ENCODE assay signal across 18 cellular contexts in genomic region chr7:44762726-44763522, GRCh38. TPM values are rescaled to one million over a fixed set of nuclear protein-coding genes. Genes with fewer than 3 reads are reported as not detected.
A peak's percentile ranks its signal among the peaks of the same experiment; 100 is the strongest.
DNase-seq lines count a peak whose midpoint lies in the region; ATAC-seq and TF ChIP-seq lines count a peak whose summit lies in the region.
"Had no signal": no experiment of that assay in that cellular context is flagged by ENCODE, and none has a peak within 500 bp of the region (broad histone marks: within the 10 kb centered on the region; RNA-seq: fewer than 3 reads in every experiment).

No MANE protein-coding gene starts in this region.

- H3K9me2 ChIP-seq in SK-N-SH, result no peaks in the 10 kb centered on the region

- WGBS in SK-N-SH (ENCODE audit: low lambda C conversion rate), result 87% methylated on average over 18 of the region's 20 CpGs

- no peak overlapping the region for H3K4me2 ChIP-seq in SK-N-SH

- no peak overlapping the region for H3K27ac ChIP-seq in SK-N-SH (ENCODE audit: low read depth in 2 of 2, low read length in 1 of 2)
- H3K27ac ChIP-seq in dorsolateral prefrontal cortex, result peak overlapping the region in 37 of 59 donors; percentile 20 to 84 (median 57)

- H3K4me3 ChIP-seq in SK-N-SH (ENCODE audit: low read depth in 2 of 2, low read length in 1 of 2), result no peak overlapping the region
- H3K4me3 ChIP-seq in dorsolateral prefrontal cortex, result no peak overlapping the region

- ATAC-seq in SK-N-SH treated with all-trans-retinoic acid at 6 μM for 48 hours, result no peak
- no peak for ATAC-seq in stimulated activated effector memory CD8-positive, alpha-beta T cell treated with anti-CD3 and anti-CD28 coated beads, Interleukin-12 subunit alpha, Interleukin-12 subunit beta, amount 100 ng/mL, for 72 hours

- no peaks in the 10 kb centered on the region for H3K79me2 ChIP-seq in SK-N-SH (ENCODE audit: insufficient read depth)

- no peaks in the 10 kb centered on the region for H4K20me1 ChIP-seq in SK-N-SH (ENCODE audit: insufficient read depth)

- no peak overlapping the region for H3K9ac ChIP-seq in SK-N-SH

- no peak for TF ChIP-seq EP300 in SK-N-SH (IDR thresholded peaks at IDR 0.05; ENCODE audit: borderline replicate concordance in 1 of 2, low read depth in 1 of 2, low read length in 1 of 2)

- peak overlapping the region; percentile 40 for H3K27ac Mint-ChIP-seq in stimulated activated effector memory CD8-positive, alpha-beta T cell treated with anti-CD3 and anti-CD28 coated beads, Interleukin-12 subunit alpha, Interleukin-12 subunit beta, amount 100 ng/mL, for 72 hours
- H3K27ac Mint-ChIP-seq: B cell had no signal

- no peaks in the 10 kb centered on the region for H3F3A ChIP-seq in SK-N-SH (replicated peaks; ENCODE audit: insufficient read depth)

- no peak overlapping the region for H3K4me3 Mint-ChIP-seq in stimulated activated effector memory CD8-positive, alpha-beta T cell treated with anti-CD3 and anti-CD28 coated beads, Interleukin-12 subunit alpha, Interleukin-12 subunit beta, amount 100 ng/mL, for 72 hours
- H3K4me3 Mint-ChIP-seq: B cell; CD4-positive, CD25-positive, alpha-beta regulatory T cell had no signal

- intact Hi-C loops in dorsolateral prefrontal cortex (cut with DNase I), result loop anchor here in 1 of 2 donors (10.0 kb wide), 1 partner anchor 162 kb away; no protein-coding TSS in a partner anchor

- peaks cover 91% of the 10 kb centered on the region for H3K36me3 Mint-ChIP-seq in stimulated activated effector memory CD8-positive, alpha-beta T cell treated with anti-CD3 and anti-CD28 coated beads, Interleukin-12 subunit alpha, Interleukin-12 subunit beta, amount 100 ng/mL, for 72 hours

- DNase-seq in SK-N-SH (peak; percentile 39), GM20000 (ENCODE audit: low spot score) (peak; percentile 28), dorsolateral prefrontal cortex (peak in 1 of 10 donors; percentile 35), Ammon's horn (ENCODE audit: low spot score) (no peak), ecto neural progenitor cell (ENCODE audit: low spot score) (no peak)
- no peak for DNase-seq in stimulated activated effector memory CD8-positive, alpha-beta T cell treated with anti-CD3 and anti-CD28 coated beads, Interleukin-12 subunit alpha, Interleukin-12 subunit beta, amount 100 ng/mL, for 72 hours (ENCODE audit: low spot score in 2 of 2)
- DNase-seq in effector CD4-positive, alpha-beta T cell, result no peak
- DNase-seq: CD4-positive, CD25-positive, alpha-beta regulatory T cell; COR-L47; GOT3; KBM-7; NCI-H2107; NCI-H510A; NCI-H774; OCI-M1; SIG-M5 had no signal

- POLR2A ChIA-PET in SK-N-SH (lab: Yijun Ruan, JAX), result no interaction called here

- H3K4me1 Mint-ChIP-seq in stimulated activated effector memory CD8-positive, alpha-beta T cell treated with anti-CD3 and anti-CD28 coated beads, Interleukin-12 subunit alpha, Interleukin-12 subunit beta, amount 100 ng/mL, for 72 hours, result peaks cover 5% of the 10 kb centered on the region

- no peak for TF ChIP-seq CTCF in SK-N-SH (IDR thresholded peaks at IDR 0.05)
- TF ChIP-seq CTCF in GM20000 (IDR thresholded peaks at IDR 0.05; ENCODE audit: extremely low read depth, missing control alignments), result no peak
- TF ChIP-seq CTCF in dorsolateral prefrontal cortex (IDR thresholded peaks at IDR 0.05 in 54 of 56, conservative IDR thresholded peaks at IDR 0.05 in 2 of 56; ENCODE audit: low read depth in 1 of 56, partially characterized antibody in 56 of 56), result no peak

- H3K9me3 Mint-ChIP-seq in stimulated activated effector memory CD8-positive, alpha-beta T cell treated with anti-CD3 and anti-CD28 coated beads, Interleukin-12 subunit alpha, Interleukin-12 subunit beta, amount 100 ng/mL, for 72 hours, result no peaks in the 10 kb centered on the region
- H3K9me3 Mint-ChIP-seq: CD4-positive, CD25-positive, alpha-beta regulatory T cell had no signal

- peaks cover 0 to 17% of the 10 kb centered on the region in 2 experiments; a peak in 1 of 4 replicates for H3K4me1 ChIP-seq in SK-N-SH (ENCODE audit: control insufficient read depth in 1 of 2, insufficient read depth in 2 of 2, low read depth in 1 of 2, low read length in 1 of 2)

- H3K36me3 ChIP-seq in SK-N-SH (replicated peaks in 1 of 2; ENCODE audit: control insufficient read depth in 1 of 2, insufficient read depth in 2 of 2, low read length in 1 of 2), result peaks cover 52 to 85% of the 10 kb centered on the region in 2 experiments

- no peak overlapping the region for H2AFZ ChIP-seq in SK-N-SH (ENCODE audit: low read depth)

- CTCF ChIA-PET in SK-N-SH (lab: Yijun Ruan, JAX), result interaction anchor here (1.1 to 1.2 kb wide), 2 partner anchors 34 to 85 kb away, joined by 3 to 4 read pairs; partner anchors contain the start of gene PPIA

- H3K27me3 ChIP-seq in SK-N-SH (ENCODE audit: insufficient read depth) (no peaks in the 10 kb centered on the region), dorsolateral prefrontal cortex (no peaks in the 10 kb centered on the region)

- no peaks in the 10 kb centered on the region for H3K9me3 ChIP-seq in SK-N-SH

- TF ChIP-seq RAD21 in SK-N-SH (IDR thresholded peaks at IDR 0.05; ENCODE audit: low read length), result no peak

TF ChIP-seq in SK-N-SH, 30 proteins besides CTCF, POLR2A, EP300 and RAD21 (continues in another document):
- TF ChIP-seq MEF2A (IDR thresholded peaks at IDR 0.05; ENCODE audit: borderline replicate concordance, low read depth) (no peak), MXI1 (IDR thresholded peaks at IDR 0.05; ENCODE audit: low read depth, low read length) (no peak), SMC3 (IDR thresholded peaks at IDR 0.05; ENCODE audit: low read depth, low read length) (no peak), MAX (IDR thresholded peaks at IDR 0.05; ENCODE audit: low read depth) (no peak), SIN3A (IDR thresholded peaks at IDR 0.05; ENCODE audit: borderline replicate concordance, low read depth, low read length) (no peak), TAF1 (IDR thresholded peaks at IDR 0.05; ENCODE audit: borderline replicate concordance, low read depth, low read length) (no peak), RFX5 (IDR thresholded peaks at IDR 0.05; ENCODE audit: low read length) (no peak), TEAD4 (IDR thresholded peaks at IDR 0.05; ENCODE audit: borderline replicate concordance, insufficient read depth) (no peak)
- TF ChIP-seq, protein P1, sequence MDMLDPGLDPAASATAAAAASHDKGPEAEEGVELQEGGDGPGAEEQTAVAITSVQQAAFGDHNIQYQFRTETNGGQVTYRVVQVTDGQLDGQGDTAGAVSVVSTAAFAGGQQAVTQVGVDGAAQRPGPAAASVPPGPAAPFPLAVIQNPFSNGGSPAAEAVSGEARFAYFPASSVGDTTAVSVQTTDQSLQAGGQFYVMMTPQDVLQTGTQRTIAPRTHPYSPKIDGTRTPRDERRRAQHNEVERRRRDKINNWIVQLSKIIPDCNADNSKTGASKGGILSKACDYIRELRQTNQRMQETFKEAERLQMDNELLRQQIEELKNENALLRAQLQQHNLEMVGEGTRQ (IDR thresholded peaks at IDR 0.05; ENCODE audit: borderline replicate concordance, low read depth, low read length), result no peak

TF ChIP-seq in SK-N-SH treated with all-trans-retinoic acid at 6 μM for 48 hours, 23 proteins besides CTCF, POLR2A, EP300 and RAD21:
- TF ChIP-seq, protein P2, sequence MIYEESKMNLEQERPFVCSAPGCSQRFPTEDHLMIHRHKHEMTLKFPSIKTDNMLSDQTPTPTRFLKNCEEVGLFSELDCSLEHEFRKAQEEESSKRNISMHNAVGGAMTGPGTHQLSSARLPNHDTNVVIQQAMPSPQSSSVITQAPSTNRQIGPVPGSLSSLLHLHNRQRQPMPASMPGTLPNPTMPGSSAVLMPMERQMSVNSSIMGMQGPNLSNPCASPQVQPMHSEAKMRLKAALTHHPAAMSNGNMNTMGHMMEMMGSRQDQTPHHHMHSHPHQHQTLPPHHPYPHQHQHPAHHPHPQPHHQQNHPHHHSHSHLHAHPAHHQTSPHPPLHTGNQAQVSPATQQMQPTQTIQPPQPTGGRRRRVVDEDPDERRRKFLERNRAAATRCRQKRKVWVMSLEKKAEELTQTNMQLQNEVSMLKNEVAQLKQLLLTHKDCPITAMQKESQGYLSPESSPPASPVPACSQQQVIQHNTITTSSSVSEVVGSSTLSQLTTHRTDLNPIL (CRISPR knock-in tag; IDR thresholded peaks at IDR 0.05; ENCODE audit: low read depth), result no peak
- TF ChIP-seq BACH2 (CRISPR knock-in tag; IDR thresholded peaks at IDR 0.05; ENCODE audit: borderline replicate concordance), result no peak
- no peak for TF ChIP-seq ZNF70 (CRISPR knock-in tag; IDR thresholded peaks at IDR 0.05)
- no peak for TF ChIP-seq ISL1 (CRISPR knock-in tag; IDR thresholded peaks at IDR 0.05)
- no peak for TF ChIP-seq CSDC2 (CRISPR knock-in tag; IDR thresholded peaks at IDR 0.05)
- TF ChIP-seq ZNF8 (CRISPR knock-in tag; IDR thresholded peaks at IDR 0.05), result no peak

RNA-seq across cellular contexts. Expression of gene ZMIZ2, which starts 14.3 kb away (rescaled TPM):
- 17.8 and 18.1 TPM in 2 replicates for polyA plus RNA-seq in SK-N-SH (2012; rRNA removed)
- 4.0 and 7.0 TPM in 2 replicates for polyA plus RNA-seq in SK-N-SH (2012; cell fraction: cytosol; rRNA removed)
- polyA plus RNA-seq in SK-N-SH (2012; cell fraction: nucleus; rRNA removed), result 116 and 138 TPM in 2 replicates
- 100 to 1,000 TPM; 106 to 231 (median 160) TPM for total RNA-seq in dorsolateral prefrontal cortex

RNA-seq across cellular contexts. Expression of gene PPIA, which starts 33.6 kb away (rescaled TPM):
- polyA plus RNA-seq in SK-N-SH (2012; rRNA removed), result 6,239 and 6,267 TPM in 2 replicates
- polyA plus RNA-seq in SK-N-SH (2012; cell fraction: cytosol; rRNA removed), result 7,289 and 8,124 TPM in 2 replicates
- 2,405 and 2,816 TPM in 2 replicates for polyA plus RNA-seq in SK-N-SH (2012; cell fraction: nucleus; rRNA removed)
- total RNA-seq in dorsolateral prefrontal cortex, result 1,000 to 10,000 TPM in 90 of 120 experiments, 100 to 1,000 TPM in 30; 527 to 1,424 (median 1,151) TPM

Comparison
In these comparisons a context has a peak if more than half of its experiments do, and no peak if none do; other contexts are left out.
1. DNase-seq: peak in SK-N-SH (single experiment) and GM20000 (single experiment); none in stimulated activated effector memory CD8-positive, alpha-beta T cell treated with anti-CD3 and anti-CD28 coated beads, Interleukin-12 subunit alpha, Interleukin-12 subunit beta, amount 100 ng/mL, for 72 hours (0 of 2), effector CD4-positive, alpha-beta T cell (single experiment), Ammon's horn (single experiment) and ecto neural progenitor cell (single experiment).
2. H3K27ac ChIP-seq: peak in dorsolateral prefrontal cortex (37 of 59); none in SK-N-SH (0 of 2).